In the genomic region with DNA sequence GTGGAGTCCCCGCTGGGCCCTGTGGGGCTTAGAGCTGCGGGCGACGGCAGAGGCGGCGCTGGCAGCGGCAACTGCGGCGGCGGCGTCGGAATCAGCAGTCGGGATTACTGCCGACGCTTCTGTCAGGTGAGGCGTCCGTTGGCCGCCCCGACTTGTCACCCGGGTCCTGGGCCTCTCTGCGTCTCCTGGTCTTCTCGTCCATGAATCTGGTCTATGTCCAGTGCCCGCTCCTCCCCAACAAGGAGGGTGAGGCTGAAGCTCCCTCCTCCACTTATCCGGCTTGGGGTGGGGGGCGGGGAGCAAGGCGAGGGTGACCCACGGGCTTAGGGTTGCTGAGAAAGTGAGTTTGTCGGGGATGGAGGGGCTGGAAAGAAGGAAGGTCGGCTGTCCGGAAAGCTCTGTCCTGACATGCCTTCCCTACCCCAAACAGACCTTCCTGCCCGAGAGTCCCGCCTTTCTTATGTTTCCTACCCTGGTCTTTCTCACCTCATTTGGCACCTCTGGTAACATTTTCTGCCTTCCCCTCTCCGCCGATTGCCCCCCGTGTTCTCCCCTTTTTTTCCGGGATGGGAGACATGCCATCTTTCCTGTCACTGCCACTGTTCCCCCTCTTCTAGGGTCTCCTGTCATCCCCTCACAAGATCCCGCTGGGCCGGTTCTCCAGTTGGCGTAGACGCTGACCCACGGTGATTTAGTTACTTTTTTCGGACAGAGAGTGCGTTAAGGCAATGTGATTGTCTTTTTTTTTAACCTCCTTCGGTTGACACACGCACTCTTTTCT, we compare ENCODE assay signal across 8 cellular contexts.
DNase-seq lines count a peak whose midpoint lies in the region; ATAC-seq and TF ChIP-seq lines count a peak whose summit lies in the region.

No MANE protein-coding gene starts in this region.

- DNase-seq in AG08396 (ENCODE audit: low spot score) (peak; percentile 9), fibroblast of mammary gland (ENCODE audit: low read depth) (no peak), activated gamma-delta T cell treated with Interleukin-2 at 50 U/mL for 16 hours (no peak), NCI-H524 treated with DMSO at 0.1 percent for 48 hours (lab: John Stamatoyannopoulos, UW) (no peak)

- peaks cover 31% of the 10 kb centered on the region for H3K4me1 ChIP-seq in neuron (ENCODE audit: insufficient read depth, low read length)

- H3K27me3 ChIP-seq in neuron (ENCODE audit: insufficient read depth, low read length), result no peaks in the 10 kb centered on the region

- no peak for TF ChIP-seq CTCF in VCaP (conservative IDR thresholded peaks at IDR 0.05)
- no peak for TF ChIP-seq CTCF in fibroblast of mammary gland (conservative IDR thresholded peaks at IDR 0.05; ENCODE audit: control insufficient read depth, insufficient read depth, low read depth, low read length)

- H3K27ac ChIP-seq in VCaP, result peak overlapping the region; percentile 94

- peak overlapping the region; percentile 65 for H3K4me3 ChIP-seq in fibroblast of mammary gland (ENCODE audit: control insufficient read depth, low read depth, low read length)
- H3K4me3 ChIP-seq in neuron (ENCODE audit: low read length), result peak overlapping the region; percentile 95

- H3K9me3 ChIP-seq in neuron (ENCODE audit: low read length), result no peaks in the 10 kb centered on the region

- ATAC-seq in GM18511 (IDR thresholded peaks at IDR 0.05; ENCODE audit: unreplicated experiment) (peak; percentile 12), HG03066 (IDR thresholded peaks at IDR 0.05; ENCODE audit: low read depth, unreplicated experiment) (peak; percentile 4)

- H2AFZ ChIP-seq in neuron (ENCODE audit: low read depth, low read length), result peak overlapping the region; percentile 66

- H3K36me3 ChIP-seq in neuron (ENCODE audit: insufficient read depth, low read length), result peaks cover 25% of the 10 kb centered on the region
